Comparison of ENCODE assay signal across 8 cellular contexts in the genomic region with DNA sequence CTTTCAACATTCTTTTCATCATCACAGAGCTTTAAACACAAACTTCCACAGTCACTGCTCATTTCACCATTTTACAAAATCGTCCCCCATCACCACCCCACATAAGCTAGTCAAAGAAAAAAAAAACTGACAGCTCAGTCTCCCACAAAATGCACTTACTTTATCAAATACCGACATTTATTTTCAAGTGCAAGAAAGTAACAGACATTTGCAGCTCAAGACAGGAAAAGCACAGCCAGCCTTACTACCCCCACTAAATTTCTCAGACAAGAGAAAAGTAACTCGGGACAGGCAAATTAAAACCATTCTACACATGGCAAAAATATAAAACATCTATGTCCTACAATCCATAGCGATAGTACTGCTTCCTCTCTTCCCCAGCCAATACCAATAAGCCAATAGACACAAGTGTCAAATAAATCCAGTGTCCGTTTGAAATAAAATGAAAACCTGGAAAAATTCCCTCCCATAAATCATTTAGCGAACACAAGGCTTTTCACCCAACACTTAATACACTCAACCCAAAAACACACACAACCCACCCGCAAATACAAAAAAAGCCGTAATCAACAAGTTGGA. TPM values are rescaled to one million over a fixed set of nuclear protein-coding genes. Genes with fewer than 3 reads are reported as not detected.
DNase-seq lines count a peak whose midpoint lies in the region; ATAC-seq and TF ChIP-seq lines count a peak whose summit lies in the region.

No MANE protein-coding gene starts in this region.

- TF ChIP-seq POLR2A in lower leg skin (IDR thresholded peaks at IDR 0.05) (no peak), GM18505 (IDR thresholded peaks at IDR 0.05; ENCODE audit: borderline replicate concordance, extremely low read depth, insufficient read depth, insufficient read length) (no peak)

- peaks cover 8% of the 10 kb centered on the region for H3K27me3 Mint-ChIP-seq in activated T-cell treated with anti-CD3 and anti-CD28 coated beads, Interleukin-2, amount 50 U/mL, for 72 hours (ENCODE audit: low read depth)
- peaks cover 3% of the 10 kb centered on the region for H3K27me3 Mint-ChIP-seq in type B pancreatic cell

- no peak for DNase-seq in activated T-cell treated with anti-CD3 and anti-CD28 coated beads, Interleukin-2, amount 50 U/mL, for 72 hours
- DNase-seq in activated T-cell treated with anti-CD3 and anti-CD28 coated beads for 4 hours = no peak
- DNase-seq in lower leg skin (ENCODE audit: low spot score in 2 of 2) = no peak
- DNase-seq in type B pancreatic cell (ENCODE audit: extremely low spot score, unreplicated experiment) = no peak
- no peak for DNase-seq in hippocampal formation (lab: John Stamatoyannopoulos, UW)

- TF ChIP-seq CTCF in lower leg skin (IDR thresholded peaks at IDR 0.05) = no peak
- TF ChIP-seq CTCF in type B pancreatic cell (conservative IDR thresholded peaks at IDR 0.05) = no peak

- peak overlapping the region; percentile 83 for H3K27ac ChIP-seq in angular gyrus (ENCODE audit: low read depth, low read length)

- no peak for ATAC-seq in activated T-cell treated with anti-CD3 and anti-CD28 coated beads, Interleukin-2, amount 50 U/mL, for 72 hours (replicated peaks in 1 of 2)
- ATAC-seq in GM18505 (IDR thresholded peaks at IDR 0.05; ENCODE audit: unreplicated experiment) (no peak), HG02884 (IDR thresholded peaks at IDR 0.05; ENCODE audit: unreplicated experiment) (no peak)

- peaks cover 65% of the 10 kb centered on the region for H3K4me1 Mint-ChIP-seq in activated T-cell treated with anti-CD3 and anti-CD28 coated beads, Interleukin-2, amount 50 U/mL, for 72 hours (ENCODE audit: low read depth)
- peaks cover 39% of the 10 kb centered on the region for H3K4me1 Mint-ChIP-seq in type B pancreatic cell (ENCODE audit: unreplicated experiment)

- peak overlapping the region; percentile 85 for H3K4me3 ChIP-seq in lower leg skin (ENCODE audit: low read depth, poor library complexity, severe bottlenecking)

- H3K4me3 Mint-ChIP-seq in activated T-cell treated with anti-CD3 and anti-CD28 coated beads, Interleukin-2, amount 50 U/mL, for 72 hours = peak overlapping the region; percentile 86 to 95
- H3K4me3 Mint-ChIP-seq in type B pancreatic cell = peak overlapping the region; percentile 98

- H3K9me3 Mint-ChIP-seq in activated T-cell treated with anti-CD3 and anti-CD28 coated beads, Interleukin-2, amount 50 U/mL, for 72 hours = no peaks in the 10 kb centered on the region
- no peaks in the 10 kb centered on the region for H3K9me3 Mint-ChIP-seq in type B pancreatic cell

- peaks cover 26 to 47% of the 10 kb centered on the region in 2 donors for H3K36me3 Mint-ChIP-seq in activated T-cell treated with anti-CD3 and anti-CD28 coated beads, Interleukin-2, amount 50 U/mL, for 72 hours (ENCODE audit: insufficient read depth in 2 of 2)
- H3K36me3 Mint-ChIP-seq in type B pancreatic cell = peaks cover 21% of the 10 kb centered on the region

- H3K27ac Mint-ChIP-seq in activated T-cell treated with anti-CD3 and anti-CD28 coated beads, Interleukin-2, amount 50 U/mL, for 72 hours = peak overlapping the region; percentile 100
- H3K27ac Mint-ChIP-seq in type B pancreatic cell = peak overlapping the region; percentile 97

- 3 to 6% methylated on average over 8 of the region's 8 CpGs for WGBS in lower leg skin, 2 donors

- intact Hi-C loops in lower leg skin (cut with DNase I; ENCODE audit: low total_unique reads) = no loop called here

RNA-seq across cellular contexts. Expression of a gene that starts 0.5 kb away (rescaled TPM):
- total RNA-seq in activated T-cell treated with anti-CD3 and anti-CD28 coated beads, Interleukin-2, amount 50 U/mL, for 72 hours = 10 to 100 TPM; 59.2 to 66.6 TPM
- total RNA-seq in lower leg skin (10 to 100 TPM in 3 of 4 donors, 1 to 10 TPM in 1; 9.5 to 11.5 (median 10.6) TPM), type B pancreatic cell (ENCODE audit: low replicate concordance) (25.8 and 30.3 TPM in 2 replicates)
